ENCODE assay signal across 24 cellular contexts in the genomic region with DNA sequence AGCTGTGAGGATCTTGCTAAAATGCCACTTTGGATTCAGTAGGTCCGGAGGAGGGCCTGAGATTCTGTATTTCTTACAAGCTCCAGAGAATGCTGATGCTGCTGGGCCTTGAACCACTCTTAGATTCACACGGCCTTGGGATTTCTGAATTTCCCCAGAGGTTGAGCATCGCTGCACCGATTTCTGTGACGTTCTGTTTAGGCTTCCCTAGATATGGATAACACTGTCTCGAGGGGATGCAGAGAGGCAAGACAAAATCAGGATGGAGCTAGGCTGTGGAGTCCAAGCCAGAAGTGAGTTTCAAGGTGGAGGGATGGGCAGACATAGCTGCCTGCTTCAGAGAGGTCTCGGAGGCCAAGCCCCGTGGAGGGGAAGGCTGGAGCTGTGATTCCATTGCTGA.
A peak's percentile ranks its signal among the peaks of the same experiment; 100 is the strongest.
DNase-seq lines count a peak whose midpoint lies in the region; ATAC-seq, FAIRE-seq and TF ChIP-seq lines count a peak whose summit lies in the region.
"Had no signal": no experiment of that assay in that cellular context is flagged by ENCODE, and none has a peak within 500 bp of the region (broad histone marks: within the 10 kb centered on the region; RNA-seq: fewer than 3 reads in every experiment).

No MANE protein-coding gene starts in this region.

- peaks cover 5% of the 10 kb centered on the region for H3K36me3 Mint-ChIP-seq in Caco-2 (ENCODE audit: insufficient read depth, unreplicated experiment)
- H3K36me3 Mint-ChIP-seq: CD14-positive monocyte; CD4-positive, alpha-beta memory T cell; CD4-positive, CD25-positive, alpha-beta regulatory T cell had no signal

- TF ChIP-seq RAD21 in K562 (CRISPR knock-in tag; conservative IDR thresholded peaks at IDR 0.05 in 1 of 2, IDR thresholded peaks at IDR 0.05 in 1 of 2), result no peak

- WGBS in K562 (ENCODE audit: insufficient coverage, low coverage, missing lambda C conversion rate), result 2% methylated on average over 8 of the region's 8 CpGs
- whole genome bisulfite sequencing in trophoblast cell (ENCODE audit: extremely low coverage, insufficient coverage, insufficient read length), result no CpG with 5 or more reads among the region's 8 CpGs
- 79 to 84% methylated on average over 8 of the region's 8 CpGs for WGBS in transverse colon (ENCODE audit: low coverage in 1 of 2), 2 donors
- WGBS in mesenchymal stem cell, result 81% methylated on average over 8 of the region's 8 CpGs

- no peak overlapping the region for H3K4me3 Mint-ChIP-seq in Caco-2 (ENCODE audit: unreplicated experiment)
- H3K4me3 Mint-ChIP-seq: CD14-positive monocyte; CD4-positive, alpha-beta memory T cell; CD4-positive, CD25-positive, alpha-beta regulatory T cell had no signal

- no peak overlapping the region for H4K8ac ChIP-seq in trophoblast cell (ENCODE audit: low read depth, low read length)
- H4K8ac ChIP-seq in mesenchymal stem cell (ENCODE audit: low read length), result no peak overlapping the region

- no peak overlapping the region for H4K12ac ChIP-seq in trophoblast cell (ENCODE audit: low read depth, low read length)

- H3K4ac ChIP-seq in trophoblast cell (ENCODE audit: low read depth, low read length) (no peak overlapping the region), mesenchymal stem cell (ENCODE audit: low read depth in 1 of 2, low read length in 2 of 2) (no peak overlapping the region)

- intact Hi-C loops in Caco-2 (cut with micrococcal nuclease; ENCODE audit: unreplicated experiment), result loop anchor here (2.0 to 5.0 kb wide), 5 partner anchors 47 to 450 kb away; no protein-coding TSS in a partner anchor
- intact Hi-C loops in K562 (cut with micrococcal nuclease), result no loop called here
- intact Hi-C loops in transverse colon (cut with DNase I; ENCODE audit: low total_unique reads), result no loop called here

- no peaks in the 10 kb centered on the region for H3K36me3 ChIP-seq in Caco-2 (ENCODE audit: control insufficient read depth, insufficient read depth, low read length)
- H3K36me3 ChIP-seq in K562 (ENCODE audit: control insufficient read depth, insufficient read depth, low read length), result no peaks in the 10 kb centered on the region
- no peaks in the 10 kb centered on the region for H3K36me3 ChIP-seq in trophoblast cell (ENCODE audit: control insufficient read depth in 1 of 2, insufficient read depth in 2 of 2, low read length in 2 of 2)
- no peaks in the 10 kb centered on the region for H3K36me3 ChIP-seq in transverse colon
- H3K36me3 ChIP-seq in mesenchymal stem cell (ENCODE audit: control insufficient read depth in 1 of 2, insufficient read depth in 2 of 2, low read depth in 1 of 2, low read length in 2 of 2), result no peaks in the 10 kb centered on the region
- H3K36me3 ChIP-seq: BE2C, BLaER1 had no signal

- in situ Hi-C loops in K562 (cut with MboI), result no loop called here
- in situ Hi-C loops in transverse colon (cut with MboI; ENCODE audit: low pct_ligation_motif_present in 1 of 4, low pct_unique_long_range_greater_than_20kb in 1 of 4, low sequenced_read_pairs in 3 of 4), result loop anchor here in 3 of 4 donors (25.0 kb wide), 2 partner anchors 540 to 565 kb away; no protein-coding TSS in a partner anchor

- H2BK120ac ChIP-seq in trophoblast cell (ENCODE audit: insufficient read depth, low read length, poor library complexity), result no peak overlapping the region
- no peak overlapping the region for H2BK120ac ChIP-seq in mesenchymal stem cell (ENCODE audit: low read depth, low read length)

- no peak for ATAC-seq in K562
- ATAC-seq: GM12878 had no signal

- no peak overlapping the region for H2BK15ac ChIP-seq in mesenchymal stem cell (ENCODE audit: low read depth, poor library complexity, severe bottlenecking)

- DNase-seq in Caco-2 (no peak), K562 (ENCODE audit: extremely low read depth in 1 of 4, low spot score in 3 of 4) (no peak), trophoblast cell (no peak), transverse colon (no peak), mesenchymal stem cell (no peak)
- DNase-seq: 8988T; ACHN; BE2C; C1 segment of cervical spinal cord; CD4-positive, alpha-beta memory T cell; CD4-positive, CD25-positive, alpha-beta regulatory T cell; DMS 273 treated with DMSO at 0.1 percent for 48 hours; DMS153; DMS53; DMS79; DND-41; EL; GDM1 had no signal

- TF ChIP-seq POLR2A in K562 (conservative IDR thresholded peaks at IDR 0.05), result no peak
- no peak for TF ChIP-seq POLR2A in transverse colon (IDR thresholded peaks at IDR 0.05)

- no peak for TF ChIP-seq CTCF in Caco-2 (IDR thresholded peaks at IDR 0.05; ENCODE audit: insufficient read depth in 1 of 2, low read depth in 1 of 2, low read length in 1 of 2, severe bottlenecking in 1 of 2, unreplicated experiment in 1 of 2)
- TF ChIP-seq CTCF in K562 (IDR thresholded peaks at IDR 0.05 in 2 of 3, conservative IDR thresholded peaks at IDR 0.05 in 1 of 3; ENCODE audit: insufficient read depth in 2 of 3, low read depth in 1 of 3, low read length in 3 of 3), result no peak
- TF ChIP-seq CTCF in transverse colon (IDR thresholded peaks at IDR 0.05), result no peak

- no peaks in the 10 kb centered on the region for H3K27me3 Mint-ChIP-seq in Caco-2 (ENCODE audit: insufficient read depth, unreplicated experiment)
- H3K27me3 Mint-ChIP-seq: CD4-positive, CD25-positive, alpha-beta regulatory T cell had no signal

- no peaks in the 10 kb centered on the region for H3K27me3 ChIP-seq in Caco-2 (replicated peaks; ENCODE audit: control insufficient read depth, insufficient read depth, low read length)
- peaks cover 0 to 6% of the 10 kb centered on the region in 2 experiments; a peak in 1 of 5 replicates for H3K27me3 ChIP-seq in K562 (ENCODE audit: control insufficient read depth in 2 of 2, insufficient read depth in 2 of 2, low read length in 2 of 2)
- no peaks in the 10 kb centered on the region for H3K27me3 ChIP-seq in trophoblast cell (ENCODE audit: insufficient read depth, low read length)
- H3K27me3 ChIP-seq in transverse colon, result no peaks in the 10 kb centered on the region
- H3K27me3 ChIP-seq in mesenchymal stem cell (ENCODE audit: control insufficient read depth in 1 of 2, insufficient read depth in 1 of 2, low read length in 2 of 2), result peaks cover 0 to 9% of the 10 kb centered on the region in 2 experiments
- H3K27me3 ChIP-seq: BE2C, BLaER1 had no signal

- H3K79me1 ChIP-seq in trophoblast cell (ENCODE audit: low read length) (no peaks in the 10 kb centered on the region), mesenchymal stem cell (replicated peaks; ENCODE audit: low read length, poor library complexity, severe bottlenecking) (no peaks in the 10 kb centered on the region)

- no peaks in the 10 kb centered on the region for H3K79me2 ChIP-seq in K562 (ENCODE audit: control insufficient read depth, insufficient read depth, low read length)
- H3K79me2 ChIP-seq in trophoblast cell (ENCODE audit: control insufficient read depth, insufficient read depth, low read length, poor library complexity), result no peaks in the 10 kb centered on the region

- H3K27ac ChIP-seq in K562 (ENCODE audit: extremely low read depth, low read depth, low read length) (no peak overlapping the region), trophoblast cell (ENCODE audit: low read depth, low read length) (no peak overlapping the region), transverse colon (no peak overlapping the region), mesenchymal stem cell (ENCODE audit: low read length, poor library complexity, severe bottlenecking) (no peak overlapping the region)
- H3K27ac ChIP-seq: BLaER1 had no signal

- peaks cover 23% of the 10 kb centered on the region for H3K9me3 Mint-ChIP-seq in Caco-2 (ENCODE audit: unreplicated experiment)

- no peak for TF ChIP-seq EP300 in K562 (IDR thresholded peaks at IDR 0.05; ENCODE audit: low read length)
- TF ChIP-seq EP300 in transverse colon (IDR thresholded peaks at IDR 0.05; ENCODE audit: low read depth), result no peak

- H3K9ac ChIP-seq in K562 (ENCODE audit: insufficient read depth in 1 of 2, low read depth in 2 of 2, low read length in 2 of 2) (no peak overlapping the region), trophoblast cell (ENCODE audit: low read length) (peak overlapping the region; percentile 48), mesenchymal stem cell (ENCODE audit: low read length) (no peak overlapping the region)
- H3K9ac ChIP-seq: BLaER1 had no signal

- H3K4me1 ChIP-seq in Caco-2 (peaks cover 59% of the 10 kb centered on the region), K562 (replicated peaks in 1 of 2; ENCODE audit: control insufficient read depth in 2 of 2, insufficient read depth in 2 of 2, low read length in 2 of 2) (no peaks in the 10 kb centered on the region), trophoblast cell (ENCODE audit: control insufficient read depth in 1 of 2, insufficient read depth in 2 of 2, low read length in 2 of 2) (no peaks in the 10 kb centered on the region), transverse colon (peaks cover 0 to 8% (median 4%) of the 10 kb centered on the region in 4 donors), mesenchymal stem cell (ENCODE audit: control insufficient read depth, insufficient read depth, low read depth, low read length) (no peaks in the 10 kb centered on the region)
- H3K4me1 ChIP-seq: BLaER1 had no signal

- H3K14ac ChIP-seq in trophoblast cell (ENCODE audit: low read length), result no peak overlapping the region
- no peak overlapping the region for H3K14ac ChIP-seq in mesenchymal stem cell (ENCODE audit: low read length in 2 of 2)

- BruUV-seq in Caco-2 (replicated peaks; lab: Mats Ljungman, UMichigan), result no TSS peak
- BruUV-seq in K562 (replicated peaks; lab: Mats Ljungman, UMichigan), result no TSS peak

- H3K4me3 ChIP-seq in Caco-2 (ENCODE audit: low read depth, low read length) (no peak overlapping the region), K562 (no peak overlapping the region), trophoblast cell (ENCODE audit: low read depth, low read length) (no peak overlapping the region), transverse colon (no peak overlapping the region), mesenchymal stem cell (ENCODE audit: insufficient read depth in 1 of 2, low read depth in 1 of 2, low read length in 2 of 2) (no peak overlapping the region)
- H3K4me3 ChIP-seq: BLaER1, GM12878 had no signal

- POLR2A ChIA-PET in Caco-2 (lab: Charles Lee), result no interaction called here
- POLR2A ChIA-PET in K562 (lab: Yijun Ruan, JAX), result no interaction called here

- H2AK5ac ChIP-seq in trophoblast cell (ENCODE audit: low read length), result no peak overlapping the region
- no peak overlapping the region for H2AK5ac ChIP-seq in mesenchymal stem cell (ENCODE audit: low read length, severe bottlenecking)

- H4K91ac ChIP-seq in trophoblast cell (ENCODE audit: low read depth, low read length) (no peak overlapping the region), mesenchymal stem cell (ENCODE audit: low read length) (no peak overlapping the region)

- peaks cover 3% of the 10 kb centered on the region; the same call in 1 of the 2 replicates for H3K9me3 ChIP-seq in Caco-2
- H3K9me3 ChIP-seq in K562 (replicated peaks; ENCODE audit: control insufficient read depth, insufficient read depth, low read depth, low read length), result no peaks in the 10 kb centered on the region
- peaks cover 4% of the 10 kb centered on the region for H3K9me3 ChIP-seq in trophoblast cell (ENCODE audit: insufficient read depth, low read depth, low read length)
- no peaks in the 10 kb centered on the region for H3K9me3 ChIP-seq in transverse colon
- H3K9me3 ChIP-seq in mesenchymal stem cell (ENCODE audit: control insufficient read depth, low read length), result peaks cover 9% of the 10 kb centered on the region
- H3K9me3 ChIP-seq: BE2C, BLaER1 had no signal

- H2AFZ ChIP-seq in K562 (ENCODE audit: low read depth, low read length) (no peak overlapping the region), trophoblast cell (ENCODE audit: insufficient read depth, low read length, poor library complexity) (no peak overlapping the region), mesenchymal stem cell (ENCODE audit: low read depth, low read length) (no peak overlapping the region)

- H3K23ac ChIP-seq in trophoblast cell (ENCODE audit: low read length) (no peak overlapping the region), mesenchymal stem cell (ENCODE audit: low read length in 2 of 2) (no peak overlapping the region)

- H3K4me2 ChIP-seq in K562 (ENCODE audit: insufficient read depth, low read length) (no peak overlapping the region), trophoblast cell (ENCODE audit: low read length) (no peak overlapping the region), mesenchymal stem cell (ENCODE audit: low read length, poor library complexity, severe bottlenecking) (no peak overlapping the region)
- H3K4me2 ChIP-seq: BLaER1 had no signal

- CTCF ChIA-PET in Caco-2 (lab: Charles Lee) (no interaction called here), K562 (lab: Yijun Ruan, JAX; ENCODE audit: low intra/inter-chr PET ratio) (no interaction called here)

- no peaks in the 10 kb centered on the region for H4K20me1 ChIP-seq in K562 (replicated peaks; ENCODE audit: control insufficient read depth, insufficient read depth, low read length)
- H4K20me1 ChIP-seq: BLaER1 had no signal

- peak; percentile 23 for FAIRE-seq in K562 (lab: Jason Lieb, UNC)
- FAIRE-seq: A204.1, GM12878, GM12892, GM18507 had no signal

- no peak overlapping the region for H3K18ac ChIP-seq in trophoblast cell (ENCODE audit: low read length)
- no peak overlapping the region for H3K18ac ChIP-seq in mesenchymal stem cell (ENCODE audit: low read depth in 1 of 2, low read length in 2 of 2)

- peaks cover 64% of the 10 kb centered on the region for H3K4me1 Mint-ChIP-seq in Caco-2 (ENCODE audit: low read depth, unreplicated experiment)
- H3K4me1 Mint-ChIP-seq: CD14-positive monocyte; CD4-positive, alpha-beta memory T cell; CD4-positive, CD25-positive, alpha-beta regulatory T cell had no signal

- peak overlapping the region; percentile 85 for H3K27ac Mint-ChIP-seq in Caco-2 (ENCODE audit: unreplicated experiment)
- H3K27ac Mint-ChIP-seq: CD14-positive monocyte; CD4-positive, alpha-beta memory T cell; CD4-positive, CD25-positive, alpha-beta regulatory T cell had no signal

- H2BK5ac ChIP-seq in trophoblast cell (ENCODE audit: low read depth, low read length, poor library complexity) (no peak overlapping the region), mesenchymal stem cell (ENCODE audit: low read depth, low read length, poor library complexity, severe bottlenecking) (no peak overlapping the region)

- no peaks in the 10 kb centered on the region for H3K9me1 ChIP-seq in K562 (ENCODE audit: control insufficient read depth, insufficient read depth, low read length)

- H2BK12ac ChIP-seq in trophoblast cell (ENCODE audit: low read length) (no peak overlapping the region), mesenchymal stem cell (ENCODE audit: low read length in 2 of 2) (no peak overlapping the region)
